24 cellular contexts compared by ENCODE assay signal in genomic region chr3:122443090-122443489, GRCh38. TPM values are rescaled to one million over a fixed set of nuclear protein-coding genes. Genes with fewer than 3 reads are reported as not detected.
DNase-seq lines count a peak whose midpoint lies in the region; ATAC-seq and TF ChIP-seq lines count a peak whose summit lies in the region.
"Had no signal": no experiment of that assay in that cellular context is flagged by ENCODE, and none has a peak within 500 bp of the region (broad histone marks: within the 10 kb centered on the region; RNA-seq: fewer than 3 reads in every experiment).

No MANE protein-coding gene starts in this region.

- intact Hi-C loops in prostate gland (cut with DNase I) = no loop called here
- intact Hi-C loops in CD8-positive, alpha-beta T cell (cut with DNase I, micrococcal nuclease) = no loop called here

- POLR2A ChIA-PET in CD8-positive, alpha-beta T cell (lab: Charles Lee) = no interaction called here

- peak overlapping the region; percentile 71 for H3K27ac Mint-ChIP-seq in endodermal cell
- no peak overlapping the region for H3K27ac Mint-ChIP-seq in CD8-positive, alpha-beta T cell
- H3K27ac Mint-ChIP-seq: activated CD8-positive, alpha-beta T cell treated with anti-CD3 and anti-CD28 coated beads, Interleukin-2, amount 10 ng/mL, durations not matched to agents 7 days and 5 days had no signal

- H3K36me3 Mint-ChIP-seq in endodermal cell (ENCODE audit: low read depth) = peaks cover 98% of the 10 kb centered on the region
- peaks cover 92% of the 10 kb centered on the region for H3K36me3 Mint-ChIP-seq in CD8-positive, alpha-beta T cell

- in situ Hi-C loops in G401 (cut with HindIII; ENCODE audit: low sequenced_read_pairs) = no loop called here

- DNase-seq in endodermal cell = peak; percentile 91
- peak; percentile 94 for DNase-seq in islet precursor cell
- DNase-seq in prostate gland (ENCODE audit: low spot score) = no peak
- DNase-seq in CD8-positive, alpha-beta T cell = no peak
- DNase-seq in caudate nucleus (lab: John Stamatoyannopoulos, UW) = no peak
- DNase-seq in G401 (ENCODE audit: low spot score) = no peak
- DNase-seq: activated CD8-positive, alpha-beta T cell treated with anti-CD3 and anti-CD28 coated beads, Interleukin-2, amount 10 ng/mL, durations not matched to agents 7 days and 5 days; AML-193; COR-L47; head of caudate nucleus; KBM-7; NCI-H146; NCI-H2171 treated with DMSO at 0.1 percent for 48 hours; NCI-H748 treated with DMSO at 0.1 percent for 48 hours; stimulated activated CD4-positive, alpha-beta T cell treated with anti-CD3 and anti-CD28 coated beads, Interleukin-12 subunit alpha, Interleukin-12 subunit beta, amount 100 ng/mL, for 4 hours; stimulated activated CD4-positive, alpha-beta T cell treated with anti-CD3 and anti-CD28 coated beads, Interleukin-4, amount 100 ng/mL, for 4 hours; stimulated activated naive CD8-positive, alpha-beta T cell treated with anti-CD3 and anti-CD28 coated beads, Interleukin-15, amount 100 ng/mL, for 72 hours; T-helper 9 cell; transverse colon had no signal

- no peak for ATAC-seq in CD8-positive, alpha-beta T cell
- ATAC-seq: activated CD4-positive, CD25-positive, alpha-beta regulatory T cell treated with anti-CD3 and anti-CD28 coated beads, Interleukin-2, amount 50 U/mL, for 24 hours; activated CD8-positive, alpha-beta T cell treated with anti-CD3 and anti-CD28 coated beads, Interleukin-2, amount 10 ng/mL, durations not matched to agents 7 days and 5 days; Right ventricle myocardium inferior; stimulated activated naive CD8-positive, alpha-beta T cell treated with anti-CD3 and anti-CD28 coated beads, Interleukin-15, amount 100 ng/mL, for 72 hours had no signal

- TF ChIP-seq POLR2A in prostate gland (IDR thresholded peaks at IDR 0.05) = no peak

- H3K9me3 ChIP-seq in HUES64 (ENCODE audit: insufficient read depth, low read depth, low read length) (no peaks in the 10 kb centered on the region), endodermal cell (ENCODE audit: control insufficient read depth, low read length) (peaks cover 43% of the 10 kb centered on the region), prostate gland (no peaks in the 10 kb centered on the region)
- peaks cover 3% of the 10 kb centered on the region for H3K9me3 ChIP-seq in CD8-positive, alpha-beta T cell (ENCODE audit: low read length)
- H3K9me3 ChIP-seq: right atrium auricular region, transverse colon had no signal

- H3K9me3 Mint-ChIP-seq in endodermal cell = peaks cover 54% of the 10 kb centered on the region
- H3K9me3 Mint-ChIP-seq in CD8-positive, alpha-beta T cell = peaks cover 2% of the 10 kb centered on the region
- H3K9me3 Mint-ChIP-seq: stimulated activated naive CD8-positive, alpha-beta T cell treated with anti-CD3 and anti-CD28 coated beads, Interleukin-15, amount 100 ng/mL, for 72 hours had no signal

- no peaks in the 10 kb centered on the region for H3K27me3 Mint-ChIP-seq in endodermal cell (ENCODE audit: insufficient read depth)
- no peaks in the 10 kb centered on the region for H3K27me3 Mint-ChIP-seq in CD8-positive, alpha-beta T cell (ENCODE audit: low read depth)
- H3K27me3 Mint-ChIP-seq: stimulated activated naive CD8-positive, alpha-beta T cell treated with anti-CD3 and anti-CD28 coated beads, Interleukin-15, amount 100 ng/mL, for 72 hours had no signal

- no peak overlapping the region for H3K4me3 Mint-ChIP-seq in endodermal cell
- no peak overlapping the region for H3K4me3 Mint-ChIP-seq in CD8-positive, alpha-beta T cell
- H3K4me3 Mint-ChIP-seq: activated CD8-positive, alpha-beta T cell treated with anti-CD3 and anti-CD28 coated beads, Interleukin-2, amount 10 ng/mL, durations not matched to agents 7 days and 5 days; stimulated activated naive CD8-positive, alpha-beta T cell treated with anti-CD3 and anti-CD28 coated beads, Interleukin-15, amount 100 ng/mL, for 72 hours had no signal

- peaks cover 17% of the 10 kb centered on the region for H3K4me1 ChIP-seq in HUES64 (ENCODE audit: insufficient read depth, low read length)
- no peaks in the 10 kb centered on the region for H3K4me1 ChIP-seq in endodermal cell (ENCODE audit: control insufficient read depth, insufficient read depth, low read length)
- no peaks in the 10 kb centered on the region for H3K4me1 ChIP-seq in prostate gland (replicated peaks)
- H3K4me1 ChIP-seq in CD8-positive, alpha-beta T cell (ENCODE audit: insufficient read depth, low read length) = no peaks in the 10 kb centered on the region
- H3K4me1 ChIP-seq: right atrium auricular region, transverse colon had no signal

- peak overlapping the region; percentile 72 for H3K27ac ChIP-seq in 22Rv1
- peak overlapping the region; percentile 69; the same call in 1 of the 2 replicates for H3K27ac ChIP-seq in HUES64 (ENCODE audit: low read depth, low read length)
- H3K27ac ChIP-seq in endodermal cell (ENCODE audit: low read depth, low read length) = no peak overlapping the region
- peak overlapping the region in 1 of 2 donors; percentile 51 for H3K27ac ChIP-seq in prostate gland
- H3K27ac ChIP-seq in CD8-positive, alpha-beta T cell (ENCODE audit: low read depth, low read length) = no peak overlapping the region
- H3K27ac ChIP-seq in caudate nucleus (ENCODE audit: low read depth, low read length) = no peak overlapping the region
- H3K27ac ChIP-seq: right atrium auricular region, transverse colon had no signal

- CTCF ChIA-PET in CD8-positive, alpha-beta T cell (lab: Charles Lee) = interaction anchor here (0.8 kb wide), 1 partner anchor 896 kb away, joined by 3 read pairs; no protein-coding TSS in a partner anchor

- 24% methylated on average over 10 of the region's 10 CpGs for WGBS in HUES64
- WGBS in endodermal cell (ENCODE audit: insufficient coverage in 1 of 2, insufficient read length in 1 of 2), 2 experiments = 47 to 50% methylated on average over 7 to 10 of the region's 10 CpGs
- WGBS in prostate gland = 60% methylated on average over 10 of the region's 10 CpGs

- TF ChIP-seq CTCF in 22Rv1 (IDR thresholded peaks at IDR 0.05) (no peak), endodermal cell (conservative IDR thresholded peaks at IDR 0.05) (no peak), prostate gland (IDR thresholded peaks at IDR 0.05) (no peak)
- no peak for TF ChIP-seq CTCF in CD8-positive, alpha-beta T cell (IDR thresholded peaks at IDR 0.05)

- peaks cover 57% of the 10 kb centered on the region for H3K36me3 ChIP-seq in HUES64 (ENCODE audit: insufficient read depth, low read length)
- H3K36me3 ChIP-seq in endodermal cell (ENCODE audit: control insufficient read depth, insufficient read depth, low read length) = peaks cover 74% of the 10 kb centered on the region
- H3K36me3 ChIP-seq in prostate gland = peaks cover 0 to 10% of the 10 kb centered on the region in 2 donors
- H3K36me3 ChIP-seq in CD8-positive, alpha-beta T cell (ENCODE audit: insufficient read depth, low read length) = peaks cover 35% of the 10 kb centered on the region

- H3K9ac ChIP-seq in HUES64 (ENCODE audit: low read depth, low read length) = peak overlapping the region; percentile 54
- no peak overlapping the region for H3K9ac ChIP-seq in endodermal cell (ENCODE audit: extremely low read depth, low read length, poor library complexity, severe bottlenecking)

- H3K4me3 ChIP-seq in HUES64 (ENCODE audit: low read length) (no peak overlapping the region), endodermal cell (ENCODE audit: low read length) (peak overlapping the region; percentile 51), prostate gland (no peak overlapping the region)
- H3K4me3 ChIP-seq in CD8-positive, alpha-beta T cell (ENCODE audit: low read depth, low read length) = no peak overlapping the region
- H3K4me3 ChIP-seq: right atrium auricular region, transverse colon had no signal

- H3K27me3 ChIP-seq in HUES64 (ENCODE audit: insufficient read depth, low read length) (no peaks in the 10 kb centered on the region), endodermal cell (ENCODE audit: control insufficient read depth, insufficient read depth, low read length, poor library complexity, severe bottlenecking) (no peaks in the 10 kb centered on the region), prostate gland (replicated peaks; ENCODE audit: insufficient read depth) (no peaks in the 10 kb centered on the region)
- H3K27me3 ChIP-seq in CD8-positive, alpha-beta T cell (ENCODE audit: insufficient read depth, low read length) = no peaks in the 10 kb centered on the region
- H3K27me3 ChIP-seq: right atrium auricular region, transverse colon had no signal

- H3K4me1 Mint-ChIP-seq in endodermal cell = peaks cover 10% of the 10 kb centered on the region
- H3K4me1 Mint-ChIP-seq in CD8-positive, alpha-beta T cell (ENCODE audit: low read depth) = peaks cover 4% of the 10 kb centered on the region
- H3K4me1 Mint-ChIP-seq: stimulated activated naive CD8-positive, alpha-beta T cell treated with anti-CD3 and anti-CD28 coated beads, Interleukin-15, amount 100 ng/mL, for 72 hours had no signal

RNA-seq across cellular contexts. Expression of gene WDR5B, which starts 27.2 kb away (rescaled TPM):
- polyA plus RNA-seq in HUES64 (2013, experiment 1 of 2) = 2.6 TPM
- polyA plus RNA-seq in HUES64 (2013, experiment 2 of 2) = 3.6 TPM
- total RNA-seq in endodermal cell = 1 to 10 TPM; 4.2 to 4.9 TPM
- 8.0 TPM for polyA plus RNA-seq in endodermal cell (2013, experiment 1 of 2)
- polyA plus RNA-seq in endodermal cell (2013, experiment 2 of 2) = 6.3 TPM
- 1 to 10 TPM; 4.5 to 6.5 TPM for total RNA-seq in prostate gland
- 1 to 10 TPM; 1.9 to 2.7 TPM for total RNA-seq in CD8-positive, alpha-beta T cell
- total RNA-seq in G401 (2014; rRNA removed; shearing (Covaris generic)) = 1.5 and 3.5 TPM in 2 replicates

RNA-seq across cellular contexts. Expression of gene FAM162A, which starts 59.1 kb away (rescaled TPM):
- 48.3 TPM for polyA plus RNA-seq in HUES64 (2013, experiment 1 of 2)
- 70.0 TPM for polyA plus RNA-seq in HUES64 (2013, experiment 2 of 2)
- total RNA-seq in endodermal cell = 10 to 100 TPM; 40.9 to 61.7 TPM
- polyA plus RNA-seq in endodermal cell (2013, experiment 1 of 2) = 72.1 TPM
- 63.4 TPM for polyA plus RNA-seq in endodermal cell (2013, experiment 2 of 2)
- 10 to 100 TPM; 12.9 to 87.9 TPM for total RNA-seq in prostate gland
- total RNA-seq in CD8-positive, alpha-beta T cell = 10 to 100 TPM; 36.9 to 38.2 TPM
- 35.6 and 58.4 TPM in 2 replicates for total RNA-seq in G401 (2014; rRNA removed; shearing (Covaris generic))

Comparison
In these comparisons a context has a peak if more than half of its experiments do, and no peak if none do; other contexts are left out.
1. H3K27ac ChIP-seq: peak in 22Rv1 (single experiment) and HUES64 (single experiment); none in endodermal cell (single experiment), CD8-positive, alpha-beta T cell (single experiment) and caudate nucleus (single experiment).
2. DNase-seq: peak in endodermal cell (single experiment) and islet precursor cell (single experiment); none in prostate gland (single experiment), CD8-positive, alpha-beta T cell (0 of 7), caudate nucleus (0 of 61) and G401 (single experiment).